Comparison of ENCODE assay signal across 21 cellular contexts in the genomic region with DNA sequence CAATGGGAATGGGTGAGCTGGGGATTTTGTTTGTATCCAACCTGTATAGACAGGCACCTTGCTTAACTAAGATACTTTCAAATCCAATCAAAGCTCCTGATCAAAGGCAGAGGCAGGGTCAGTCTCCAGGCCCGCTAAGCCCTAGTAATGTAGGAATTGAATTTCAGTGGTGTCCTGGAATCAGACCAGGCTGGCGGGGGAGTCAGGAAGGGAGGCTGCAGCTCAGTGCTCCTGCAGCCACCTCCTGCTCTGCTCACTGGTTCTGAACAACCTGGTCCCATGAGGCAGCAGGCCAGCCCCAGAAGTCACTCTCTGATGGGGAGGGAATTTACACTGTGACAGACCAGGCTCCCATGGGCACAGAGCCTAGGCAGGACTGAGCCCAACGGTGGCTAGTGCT.
"Had no signal": no experiment of that assay in that cellular context is flagged by ENCODE, and none has a peak within 500 bp of the region (broad histone marks: within the 10 kb centered on the region; RNA-seq: fewer than 3 reads in every experiment).

No MANE protein-coding gene starts in this region.

- H3K4me3 ChIP-seq: breast epithelium, esophagus squamous epithelium, left ventricle myocardium inferior, pancreas, right atrium auricular region, testis had no signal

- H3K4me1 ChIP-seq: breast epithelium, esophagus squamous epithelium, left ventricle myocardium inferior, pancreas, right atrium auricular region, testis had no signal

- H3K27me3 ChIP-seq: pancreas, right atrium auricular region, testis had no signal

- H3K36me3 ChIP-seq: breast epithelium, esophagus squamous epithelium, left ventricle myocardium inferior, pancreas, right atrium auricular region had no signal

- DNase-seq: activated CD4-positive, alpha-beta T cell treated with anti-CD3 and anti-CD28 coated beads for 4 hours; activated CD4-positive, alpha-beta T cell treated with anti-CD3 and anti-CD28 coated beads, Interleukin-2, amount 50 U/mL, for 4 hours; activated naive CD4-positive, alpha-beta T cell; activated T-cell treated with anti-CD3 and anti-CD28 coated beads for 4 hours; activated T-cell treated with anti-CD3 and anti-CD28 coated beads, Interleukin-2, amount 50 U/mL, for 72 hours; central memory CD4-positive, alpha-beta T cell; dermis blood vessel endothelial cell; effector CD4-positive, alpha-beta T cell; esophagus squamous epithelium; left ventricle myocardium inferior; pancreas; stimulated activated CD4-positive, alpha-beta T cell treated with anti-CD3 and anti-CD28 coated beads, Interleukin-15, amount 100 ng/mL, for 24 hours; stimulated activated CD4-positive, alpha-beta T cell treated with anti-CD3 and anti-CD28 coated beads, Interleukin-2, amount 100 ng/mL, for 24 hours; stimulated activated naive B cell treated with anti-CD40 and anti-IgM and Interleukin-4, amounts not matched to agents 10 μg/mL and 1 μg/mL and 100 μg/mL, for 72 hours; testis; trophoblast cell had no signal

- H3K4me3 Mint-ChIP-seq: activated T-cell treated with anti-CD3 and anti-CD28 coated beads, Interleukin-2, amount 50 U/mL, for 72 hours; nephron; stimulated activated naive B cell treated with anti-CD40 and anti-IgM and Interleukin-4, amounts not matched to agents 10 μg/mL and 1 μg/mL and 100 μg/mL, for 72 hours had no signal

- H3K36me3 Mint-ChIP-seq: activated naive CD4-positive, alpha-beta T cell treated with anti-CD3 and anti-CD28 coated beads, Interleukin-2, amount 50 U/mL, for 72 hours; stimulated activated naive B cell treated with anti-CD40 and anti-IgM and Interleukin-4, amounts not matched to agents 10 μg/mL and 1 μg/mL and 100 μg/mL, for 72 hours had no signal

- H3K4me1 Mint-ChIP-seq: stimulated activated naive B cell treated with anti-CD40 and anti-IgM and Interleukin-4, amounts not matched to agents 10 μg/mL and 1 μg/mL and 100 μg/mL, for 72 hours had no signal

- H3K27ac Mint-ChIP-seq: activated naive CD4-positive, alpha-beta T cell treated with anti-CD3 and anti-CD28 coated beads, Interleukin-2, amount 50 U/mL, for 72 hours; activated T-cell treated with anti-CD3 and anti-CD28 coated beads, Interleukin-2, amount 50 U/mL, for 72 hours; nephron; stimulated activated naive B cell treated with anti-CD40 and anti-IgM and Interleukin-4, amounts not matched to agents 10 μg/mL and 1 μg/mL and 100 μg/mL, for 72 hours had no signal

- ATAC-seq: activated naive CD4-positive, alpha-beta T cell treated with anti-CD3 and anti-CD28 coated beads, Interleukin-2, amount 50 U/mL, for 72 hours; activated T-cell treated with anti-CD3 and anti-CD28 coated beads, Interleukin-2, amount 50 U/mL, for 72 hours; pancreas had no signal

- H3K27ac ChIP-seq: breast epithelium, esophagus squamous epithelium, left ventricle myocardium inferior, pancreas, right atrium auricular region, testis, VCaP had no signal

- H3K9me3 ChIP-seq: breast epithelium, esophagus squamous epithelium, left ventricle myocardium inferior, pancreas, right atrium auricular region, testis had no signal

- H3K9me3 Mint-ChIP-seq: activated naive CD4-positive, alpha-beta T cell treated with anti-CD3 and anti-CD28 coated beads, Interleukin-2, amount 50 U/mL, for 72 hours; activated T-cell treated with anti-CD3 and anti-CD28 coated beads, Interleukin-2, amount 50 U/mL, for 72 hours; nephron; stimulated activated naive B cell treated with anti-CD40 and anti-IgM and Interleukin-4, amounts not matched to agents 10 μg/mL and 1 μg/mL and 100 μg/mL, for 72 hours had no signal
